1 cellular context compared by ENCODE assay signal in genomic region chr18:371616-371998, GRCh38.
TF ChIP-seq lines count a peak whose summit lies in the region.

No MANE protein-coding gene starts in this region.

TF ChIP-seq in IMR-90, 13 proteins besides CTCF, POLR2A, EP300 and RAD21 (continued from another document):
- TF ChIP-seq CHD1 (IDR thresholded peaks at IDR 0.05; ENCODE audit: low read depth, low read length), result no peak
